In genomic region chr12:122215789-122216188, GRCh38 we compare ENCODE assay signal across 19 cellular contexts. TPM values are rescaled to one million over a fixed set of nuclear protein-coding genes. Genes with fewer than 3 reads are reported as not detected.
DNase-seq lines count a peak whose midpoint lies in the region; ATAC-seq, FAIRE-seq and TF ChIP-seq lines count a peak whose summit lies in the region.
"Had no signal": no experiment of that assay in that cellular context is flagged by ENCODE, and none has a peak within 500 bp of the region (broad histone marks: within the 10 kb centered on the region; RNA-seq: fewer than 3 reads in every experiment).

No MANE protein-coding gene starts in this region.

- no peaks in the 10 kb centered on the region for H3K27me3 ChIP-seq in tibial nerve

- H3K36me3 Mint-ChIP-seq in HFFc6 (ENCODE audit: low read depth) = peaks cover 28% of the 10 kb centered on the region
- peaks cover 100% of the 10 kb centered on the region for H3K36me3 Mint-ChIP-seq in activated T-helper 17 cell treated with anti-CD3 and anti-CD28 coated beads, Interleukin-2, amount 50 U/mL, for 72 hours (ENCODE audit: low read depth)
- peaks cover 33% of the 10 kb centered on the region for H3K36me3 Mint-ChIP-seq in chondrocyte (ENCODE audit: low read depth)

- CTCF ChIA-PET in A549 (lab: Yijun Ruan, JAX) = interaction anchor here (1.3 to 1.7 kb wide), 3 partner anchors 25 to 49 kb away, joined by 3 to 7 read pairs (median 4); partner anchors contain the start of gene LRRC43

- no peak overlapping the region for H3K4me2 ChIP-seq in A549
- H3K4me2 ChIP-seq: PC-9 had no signal

- POLR2A ChIA-PET in A549 (lab: Yijun Ruan, JAX) = interaction anchor here (0.6 to 0.9 kb wide), 3 partner anchors 10 to 172 kb away, joined by 4 to 6 read pairs (median 4); partner anchors contain the start of gene DIABLO

- H3K4me1 ChIP-seq in A549 (no peaks in the 10 kb centered on the region), tibial nerve (no peaks in the 10 kb centered on the region)

- TF ChIP-seq EP300 in A549 (IDR thresholded peaks at IDR 0.05) (no peak), tibial nerve (IDR thresholded peaks at IDR 0.05) (no peak)

- no peak overlapping the region for H3K4me3 ChIP-seq in A549
- H3K4me3 ChIP-seq in tibial nerve = no peak overlapping the region
- H3K4me3 ChIP-seq: PC-9 had no signal

- TF ChIP-seq CTCF in A549 (IDR thresholded peaks at IDR 0.05) (no peak), HFFc6 (IDR thresholded peaks at IDR 0.05) (no peak), tibial nerve (IDR thresholded peaks at IDR 0.05) (no peak), chondrocyte (IDR thresholded peaks at IDR 0.05) (no peak)

- FAIRE-seq in A549 (lab: Jason Lieb, UNC) = no peak
- FAIRE-seq: HTR-8/SVneo had no signal

- H3K9me3 Mint-ChIP-seq in HFFc6 (no peaks in the 10 kb centered on the region), chondrocyte (ENCODE audit: low read depth) (no peaks in the 10 kb centered on the region)
- H3K9me3 Mint-ChIP-seq in activated T-helper 17 cell treated with anti-CD3 and anti-CD28 coated beads, Interleukin-2, amount 50 U/mL, for 72 hours = no peaks in the 10 kb centered on the region

- H3K4me3 Mint-ChIP-seq in HFFc6 (no peak overlapping the region), chondrocyte (ENCODE audit: unreplicated experiment) (no peak overlapping the region)
- H3K4me3 Mint-ChIP-seq in activated T-helper 17 cell treated with anti-CD3 and anti-CD28 coated beads, Interleukin-2, amount 50 U/mL, for 72 hours = no peak overlapping the region

- no peak for TF ChIP-seq RAD21 in A549 (conservative IDR thresholded peaks at IDR 0.05 in 1 of 2, IDR thresholded peaks at IDR 0.05 in 1 of 2)

- ATAC-seq in A549 (no peak), GM21526 (IDR thresholded peaks at IDR 0.05; ENCODE audit: low FRiP score, unreplicated experiment) (no peak)
- ATAC-seq in activated T-helper 17 cell treated with anti-CD3 and anti-CD28 coated beads, Interleukin-2, amount 50 U/mL, for 72 hours (replicated peaks) = peak; percentile 77
- ATAC-seq: Right ventricle myocardium inferior had no signal

- H3K27me3 Mint-ChIP-seq in HFFc6 (ENCODE audit: insufficient read depth) = no peaks in the 10 kb centered on the region; the same call in 1 of the 2 replicates
- H3K27me3 Mint-ChIP-seq in activated T-helper 17 cell treated with anti-CD3 and anti-CD28 coated beads, Interleukin-2, amount 50 U/mL, for 72 hours = no peaks in the 10 kb centered on the region
- no peaks in the 10 kb centered on the region for H3K27me3 Mint-ChIP-seq in chondrocyte (ENCODE audit: low read depth)

- peaks cover 10 to 99% (median 23%) of the 10 kb centered on the region in 3 donors for H3K36me3 ChIP-seq in tibial nerve

- H3K27ac Mint-ChIP-seq in HFFc6 (no peak overlapping the region), chondrocyte (ENCODE audit: unreplicated experiment) (no peak overlapping the region)
- no peak overlapping the region for H3K27ac Mint-ChIP-seq in activated T-helper 17 cell treated with anti-CD3 and anti-CD28 coated beads, Interleukin-2, amount 50 U/mL, for 72 hours

- DNase-seq in A549 (ENCODE audit: low read depth in 1 of 2, low spot score in 1 of 2) = no peak
- peak; percentile 46 for DNase-seq in HFFc6
- DNase-seq in glomerular visceral epithelial cell (ENCODE audit: extremely low spot score) = peak; percentile 51
- DNase-seq in tibial nerve (ENCODE audit: low spot score in 2 of 2) = no peak
- DNase-seq in chondrocyte (ENCODE audit: low spot score) = no peak
- no peak for DNase-seq in NCI-H2081 treated with DMSO at 0.1 percent for 48 hours (lab: John Stamatoyannopoulos, UW)
- DNase-seq: DMS 273 treated with DMSO at 0.1 percent for 48 hours, H7, NCI-H1436, NCI-H2029 treated with DMSO at 0.1 percent for 48 hours, NCI-H510A treated with DMSO at 0.1 percent for 48 hours, NCI-H82, PC-9 had no signal

- H3K9me3 ChIP-seq in A549 (no peaks in the 10 kb centered on the region), tibial nerve (no peaks in the 10 kb centered on the region)

- H3K27ac ChIP-seq in A549 (no peak overlapping the region), tibial nerve (no peak overlapping the region)
- H3K27ac ChIP-seq: C4-2B, HL-60, PC-9 had no signal

- 89% methylated on average over 5 of the region's 5 CpGs for WGBS in A549 (ENCODE audit: missing lambda C conversion rate)
- 87 to 91% methylated on average over 5 of the region's 5 CpGs for WGBS in tibial nerve, 2 donors

- TF ChIP-seq POLR2A in A549 (IDR thresholded peaks at IDR 0.05; ENCODE audit: low read length) (no peak), tibial nerve (IDR thresholded peaks at IDR 0.05) (no peak)

- H3K4me1 Mint-ChIP-seq in HFFc6 (ENCODE audit: low read depth) = peaks cover 14% of the 10 kb centered on the region
- peaks cover 5% of the 10 kb centered on the region for H3K4me1 Mint-ChIP-seq in activated T-helper 17 cell treated with anti-CD3 and anti-CD28 coated beads, Interleukin-2, amount 50 U/mL, for 72 hours
- H3K4me1 Mint-ChIP-seq in chondrocyte (ENCODE audit: low read depth) = no peaks in the 10 kb centered on the region

TF ChIP-seq in A549, 52 proteins besides CTCF, POLR2A, EP300 and RAD21:
- peak; percentile 35 for TF ChIP-seq MAFK (IDR thresholded peaks at IDR 0.05; ENCODE audit: partially characterized antibody)
- TF ChIP-seq BHLHE40 (IDR thresholded peaks at IDR 0.05; ENCODE audit: low read depth, low read length) = no peak

RNA-seq across cellular contexts. Expression of gene DIABLO, which starts 10.1 kb away (rescaled TPM):
- polyA plus RNA-seq in A549 (2011; rRNA removed) (104 and 108 TPM in 2 replicates), A549 (2017; fragmentation: RNase III; extraction: RNeasy Plus Mini Kit Qiagen cat#74134 plus additional on column Dnase treatment) (74.9 to 78.5 TPM (median 75.2 TPM) in 3 replicates)
- polyA plus RNA-seq in A549 (2012; cell fraction: cytosol; rRNA removed) = 103 and 105 TPM in 2 replicates
- 67.5 and 70.2 TPM in 2 replicates for polyA plus RNA-seq in A549 (2012; cell fraction: nucleus; rRNA removed)
- 48.0 and 57.3 TPM in 2 replicates for polyA minus RNA-seq in A549 (2011; rRNA and poly(A)+ RNA removed)
- total RNA-seq in HFFc6 (2021; fragmentation: NEBNext Ultra II Directional; extraction: Animal tissue kit (Norgen Biotek cat#: 25700)) = 10 to 100 TPM; 47.5 to 54.2 (median 48.8) TPM
- total RNA-seq in activated T-helper 17 cell treated with anti-CD3 and anti-CD28 coated beads, Interleukin-2, amount 50 U/mL, for 72 hours = 10 to 100 TPM; 44.0 to 50.5 TPM
- total RNA-seq in tibial nerve (10 to 100 TPM; 40.8 to 52.5 (median 42.5) TPM), chondrocyte (47.7 to 51.1 TPM (median 49.9 TPM) in 3 replicates)

RNA-seq across cellular contexts. Expression of gene B3GNT4, which starts 12.3 kb away (rescaled TPM):
- polyA plus RNA-seq in A549 (2011; rRNA removed) = 0.66 and 0.74 TPM in 2 replicates
- polyA plus RNA-seq in A549 (2012; cell fraction: cytosol; rRNA removed) = 0.78 and 1.0 TPM in 2 replicates
- 1.6 and 2.7 TPM in 2 replicates for polyA plus RNA-seq in A549 (2012; cell fraction: nucleus; rRNA removed)
- polyA plus RNA-seq in A549 (2017; fragmentation: RNase III; extraction: RNeasy Plus Mini Kit Qiagen cat#74134 plus additional on column Dnase treatment) = 0.55 to 1.2 TPM (median 0.73 TPM) in 3 replicates
- polyA minus RNA-seq in A549 (2011; rRNA and poly(A)+ RNA removed) = 0.92 and 2.5 TPM in 2 replicates
- total RNA-seq in HFFc6 (2021; fragmentation: NEBNext Ultra II Directional; extraction: Animal tissue kit (Norgen Biotek cat#: 25700)) = under 1 TPM in 2 of 6 experiments, not detected in 4; 0.13 to 0.14 TPM
- 1 to 10 TPM in 1 of 2 donors, under 1 TPM in 1; 0.48 to 5.3 TPM for total RNA-seq in activated T-helper 17 cell treated with anti-CD3 and anti-CD28 coated beads, Interleukin-2, amount 50 U/mL, for 72 hours
- total RNA-seq in tibial nerve = under 1 TPM in 1 of 4 donors, not detected in 3; 0.30 TPM
- total RNA-seq in chondrocyte = 0.22 to 1.0 TPM (median 0.77 TPM) in 3 replicates
- total RNA-seq: Right ventricle myocardium inferior had no signal

RNA-seq across cellular contexts. Expression of gene LRRC43, which starts 32.9 kb away (rescaled TPM):
- polyA plus RNA-seq in A549 (2011; rRNA removed) (0.09 TPM in 1 of 2 replicates, not detected in the other), A549 (2017; fragmentation: RNase III; extraction: RNeasy Plus Mini Kit Qiagen cat#74134 plus additional on column Dnase treatment) (0.14 to 0.26 TPM in 2 of 3 replicates, not detected in the other)
- polyA plus RNA-seq in A549 (2012; cell fraction: cytosol; rRNA removed) = 0.15 and 0.22 TPM in 2 replicates
- 0.12 TPM in 2 replicates for polyA plus RNA-seq in A549 (2012; cell fraction: nucleus; rRNA removed)
- 0.24 TPM in 1 of 2 replicates, not detected in the other for polyA minus RNA-seq in A549 (2011; rRNA and poly(A)+ RNA removed)
- not detected for total RNA-seq in HFFc6 (2021; fragmentation: NEBNext Ultra II Directional; extraction: Animal tissue kit (Norgen Biotek cat#: 25700))
- not detected for total RNA-seq in activated T-helper 17 cell treated with anti-CD3 and anti-CD28 coated beads, Interleukin-2, amount 50 U/mL, for 72 hours
- total RNA-seq in tibial nerve (1 to 10 TPM in 1 of 4 donors, not detected in 3; 1.3 TPM), chondrocyte (1.5 to 2.0 TPM (median 1.6 TPM) in 3 replicates)
- total RNA-seq: H7 had no signal

RNA-seq across cellular contexts. Expression of gene IL31, which starts 41.8 kb away (rescaled TPM):
- polyA plus RNA-seq in A549 (2011; rRNA removed) (not detected in 2 replicates), A549 (2017; fragmentation: RNase III; extraction: RNeasy Plus Mini Kit Qiagen cat#74134 plus additional on column Dnase treatment) (not detected in 3 replicates)
- polyA plus RNA-seq in A549 (2012; cell fraction: cytosol; rRNA removed) = not detected in 2 replicates
- not detected in 2 replicates for polyA plus RNA-seq in A549 (2012; cell fraction: nucleus; rRNA removed)
- polyA minus RNA-seq in A549 (2011; rRNA and poly(A)+ RNA removed) = not detected in 2 replicates
- total RNA-seq in HFFc6 (2021; fragmentation: NEBNext Ultra II Directional; extraction: Animal tissue kit (Norgen Biotek cat#: 25700)) = not detected
- total RNA-seq in activated T-helper 17 cell treated with anti-CD3 and anti-CD28 coated beads, Interleukin-2, amount 50 U/mL, for 72 hours = not detected
- total RNA-seq in tibial nerve (not detected), chondrocyte (not detected in 3 replicates)
- total RNA-seq: H7, PC-9, Right ventricle myocardium inferior had no signal

RNA-seq across cellular contexts. Expression of gene VPS33A, which starts 50.5 kb away (rescaled TPM):
- polyA plus RNA-seq in A549 (2011; rRNA removed) = 28.6 and 32.4 TPM in 2 replicates
- polyA plus RNA-seq in A549 (2012; cell fraction: cytosol; rRNA removed) = 20.6 and 21.4 TPM in 2 replicates
- polyA plus RNA-seq in A549 (2012; cell fraction: nucleus; rRNA removed) = 18.2 and 21.0 TPM in 2 replicates
- polyA plus RNA-seq in A549 (2017; fragmentation: RNase III; extraction: RNeasy Plus Mini Kit Qiagen cat#74134 plus additional on column Dnase treatment) = 19.5 to 20.4 TPM (median 19.9 TPM) in 3 replicates
- 13.5 and 14.3 TPM in 2 replicates for polyA minus RNA-seq in A549 (2011; rRNA and poly(A)+ RNA removed)
- total RNA-seq in HFFc6 (2021; fragmentation: NEBNext Ultra II Directional; extraction: Animal tissue kit (Norgen Biotek cat#: 25700)) = 10 to 100 TPM; 22.7 to 31.0 (median 25.7) TPM
- total RNA-seq in activated T-helper 17 cell treated with anti-CD3 and anti-CD28 coated beads, Interleukin-2, amount 50 U/mL, for 72 hours = 10 to 100 TPM; 21.3 to 37.1 TPM
- 10 to 100 TPM; 12.6 to 23.6 (median 19.2) TPM for total RNA-seq in tibial nerve
- total RNA-seq in chondrocyte = 16.9 to 21.8 TPM (median 20.2 TPM) in 3 replicates

Comparison
In these comparisons a context has a peak if more than half of its experiments do, and no peak if none do; other contexts are left out.
1. DNase-seq: peak in HFFc6 (single experiment) and glomerular visceral epithelial cell (single experiment); none in A549 (0 of 2), tibial nerve (0 of 2), chondrocyte (single experiment) and NCI-H2081 treated with DMSO at 0.1 percent for 48 hours (single experiment).